20 cellular contexts compared by ENCODE assay signal in genomic region chr2:17962874-17963273, GRCh38.
A peak's percentile ranks its signal among the peaks of the same experiment; 100 is the strongest.
DNase-seq lines count a peak whose midpoint lies in the region; ATAC-seq and TF ChIP-seq lines count a peak whose summit lies in the region.
"Had no signal": no experiment of that assay in that cellular context is flagged by ENCODE, and none has a peak within 500 bp of the region (broad histone marks: within the 10 kb centered on the region; RNA-seq: fewer than 3 reads in every experiment).

No MANE protein-coding gene starts in this region.

- no peaks in the 10 kb centered on the region for H3K27me3 ChIP-seq in GM23338 (ENCODE audit: insufficient read depth)
- no peaks in the 10 kb centered on the region for H3K27me3 ChIP-seq in RWPE2 (ENCODE audit: insufficient read depth, poor library complexity, severe bottlenecking)
- H3K27me3 ChIP-seq in foreskin keratinocyte = peaks cover 4% of the 10 kb centered on the region
- H3K27me3 ChIP-seq in neural progenitor cell = no peaks in the 10 kb centered on the region
- H3K27me3 ChIP-seq: right lobe of liver, tibial artery had no signal

- H3K9me3 ChIP-seq in RWPE2 (ENCODE audit: severe bottlenecking) (no peaks in the 10 kb centered on the region), neural progenitor cell (ENCODE audit: low read depth) (no peaks in the 10 kb centered on the region)
- H3K9me3 ChIP-seq: left ventricle myocardium inferior, right lobe of liver, tibial artery had no signal

- ATAC-seq in GM23338 (peak; percentile 52; the same call in 2 of the 3 replicates), RWPE2 (ENCODE audit: low read depth) (peak; percentile 33; the same call in 1 of the 3 replicates), foreskin keratinocyte (peak; percentile 65)
- ATAC-seq: naive thymus-derived CD8-positive, alpha-beta T cell; right lobe of liver; T-cell had no signal

- H3K4me1 ChIP-seq in GM23338 (ENCODE audit: insufficient read depth) = peaks cover 5% of the 10 kb centered on the region; the same call in 1 of the 2 replicates
- H3K4me1 ChIP-seq in RWPE2 (ENCODE audit: insufficient read depth, poor library complexity, severe bottlenecking) = no peaks in the 10 kb centered on the region
- no peaks in the 10 kb centered on the region for H3K4me1 ChIP-seq in foreskin keratinocyte
- peaks cover 24% of the 10 kb centered on the region for H3K4me1 ChIP-seq in neural progenitor cell
- H3K4me1 ChIP-seq: left ventricle myocardium inferior, right lobe of liver had no signal

- H3K4me3 Mint-ChIP-seq in GM23338 = no peak overlapping the region; the same call in 2 of the 3 replicates
- no peak overlapping the region for H3K4me3 Mint-ChIP-seq in neural progenitor cell
- H3K4me3 Mint-ChIP-seq in activated CD4-positive, alpha-beta memory T cell treated with anti-CD3 and anti-CD28 coated beads, Interleukin-2, amount 10 ng/mL, durations not matched to agents 7 days and 5 days = no peak overlapping the region
- H3K4me3 Mint-ChIP-seq: CD4-positive, alpha-beta T cell; naive thymus-derived CD8-positive, alpha-beta T cell; T-cell had no signal

- H3K4me1 Mint-ChIP-seq in GM23338 (peaks cover 13% of the 10 kb centered on the region), neural progenitor cell (peaks cover 13% of the 10 kb centered on the region)
- H3K4me1 Mint-ChIP-seq in activated CD4-positive, alpha-beta memory T cell treated with anti-CD3 and anti-CD28 coated beads, Interleukin-2, amount 10 ng/mL, durations not matched to agents 7 days and 5 days = no peaks in the 10 kb centered on the region

- H2AFZ ChIP-seq in GM23338 (no peak overlapping the region), neural progenitor cell (replicated peaks) (peak overlapping the region; percentile 81)
- H2AFZ ChIP-seq: PC-9 had no signal

- CTCF ChIA-PET in activated CD4-positive, alpha-beta memory T cell treated with anti-CD3 and anti-CD28 coated beads, Interleukin-2, amount 10 ng/mL, durations not matched to agents 7 days and 5 days (lab: Charles Lee) = no interaction called here

- H4K20me1 ChIP-seq in GM23338 (replicated peaks; ENCODE audit: insufficient read depth) (no peaks in the 10 kb centered on the region), neural progenitor cell (ENCODE audit: low read depth) (no peaks in the 10 kb centered on the region)

- H3K9me2 ChIP-seq in GM23338 (ENCODE audit: insufficient read depth) = no peaks in the 10 kb centered on the region

- H3K27ac ChIP-seq in GM23338 (ENCODE audit: low read depth) (no peak overlapping the region), RWPE2 (ENCODE audit: poor library complexity, severe bottlenecking) (no peak overlapping the region), foreskin keratinocyte (no peak overlapping the region), neural progenitor cell (no peak overlapping the region)
- H3K27ac ChIP-seq: left ventricle myocardium inferior, PC-9, right lobe of liver, tibial artery had no signal

- no peak overlapping the region for H3K27ac Mint-ChIP-seq in GM23338
- peak overlapping the region; percentile 18 for H3K27ac Mint-ChIP-seq in neural progenitor cell
- no peak overlapping the region for H3K27ac Mint-ChIP-seq in activated CD4-positive, alpha-beta memory T cell treated with anti-CD3 and anti-CD28 coated beads, Interleukin-2, amount 10 ng/mL, durations not matched to agents 7 days and 5 days
- H3K27ac Mint-ChIP-seq: CD4-positive, alpha-beta T cell; naive thymus-derived CD8-positive, alpha-beta T cell; T-cell had no signal

- H3K36me3 Mint-ChIP-seq in GM23338 (ENCODE audit: low read depth) (no peaks in the 10 kb centered on the region; the same call in 2 of the 3 replicates), neural progenitor cell (no peaks in the 10 kb centered on the region)
- no peaks in the 10 kb centered on the region for H3K36me3 Mint-ChIP-seq in activated CD4-positive, alpha-beta memory T cell treated with anti-CD3 and anti-CD28 coated beads, Interleukin-2, amount 10 ng/mL, durations not matched to agents 7 days and 5 days (ENCODE audit: low read depth)
- H3K36me3 Mint-ChIP-seq: T-cell had no signal

- DNase-seq in GM23338 (ENCODE audit: low spot score) (peak; percentile 53), RWPE2 (ENCODE audit: low spot score) (no peak), foreskin keratinocyte (peak; percentile 39 to 45), neural progenitor cell (ENCODE audit: low spot score) (peak; percentile 35), C1 segment of cervical spinal cord (lab: John Stamatoyannopoulos, UW) (no peak), DMS114 treated with DMSO at 0.1 percent for 48 hours (lab: John Stamatoyannopoulos, UW; ENCODE audit: unreplicated experiment) (no peak), SIG-M5 (lab: John Stamatoyannopoulos, UW) (no peak)
- no peak for DNase-seq in activated CD4-positive, alpha-beta memory T cell treated with anti-CD3 and anti-CD28 coated beads, Interleukin-2, amount 10 ng/mL, durations not matched to agents 7 days and 5 days
- DNase-seq: activated naive CD4-positive, alpha-beta T cell treated with Interleukin-2 at 50 U/mL for 16 hours; CD4-positive, alpha-beta T cell; central memory CD4-positive, alpha-beta T cell; head of caudate nucleus; left ventricle myocardium inferior; naive thymus-derived CD8-positive, alpha-beta T cell; NCI-H1092; PC-9; right lobe of liver; stimulated activated CD4-positive, alpha-beta T cell treated with anti-CD3 and anti-CD28 coated beads, Interleukin-4, amount 100 ng/mL, for 1 hour; T-cell; tibial artery had no signal

- H3F3A ChIP-seq in GM23338 (replicated peaks; ENCODE audit: low read depth) (no peaks in the 10 kb centered on the region), neural progenitor cell (ENCODE audit: low read depth) (peaks cover 10% of the 10 kb centered on the region)

- H3K27me3 Mint-ChIP-seq in GM23338 (ENCODE audit: insufficient read depth, low read depth, poor library complexity) (peaks cover 13% of the 10 kb centered on the region), neural progenitor cell (ENCODE audit: insufficient read depth, low read depth) (peaks cover 2% of the 10 kb centered on the region)
- H3K27me3 Mint-ChIP-seq in activated CD4-positive, alpha-beta memory T cell treated with anti-CD3 and anti-CD28 coated beads, Interleukin-2, amount 10 ng/mL, durations not matched to agents 7 days and 5 days = no peaks in the 10 kb centered on the region
- H3K27me3 Mint-ChIP-seq: CD4-positive, alpha-beta T cell had no signal

- TF ChIP-seq CTCF in GM23338 (conservative IDR thresholded peaks at IDR 0.05; ENCODE audit: low read depth in 2 of 2) (no peak), RWPE2 (IDR thresholded peaks at IDR 0.05; ENCODE audit: poor library complexity, severe bottlenecking) (no peak), foreskin keratinocyte (conservative IDR thresholded peaks at IDR 0.05) (no peak), neural progenitor cell (IDR thresholded peaks at IDR 0.05) (no peak)

- no peaks in the 10 kb centered on the region; the same call in 2 of the 3 replicates for H3K9me3 Mint-ChIP-seq in GM23338
- H3K9me3 Mint-ChIP-seq in neural progenitor cell = no peaks in the 10 kb centered on the region
- H3K9me3 Mint-ChIP-seq in activated CD4-positive, alpha-beta memory T cell treated with anti-CD3 and anti-CD28 coated beads, Interleukin-2, amount 10 ng/mL, durations not matched to agents 7 days and 5 days = peaks cover 3% of the 10 kb centered on the region

- no peaks in the 10 kb centered on the region for H3K79me2 ChIP-seq in GM23338 (replicated peaks; ENCODE audit: insufficient read depth)
- no peaks in the 10 kb centered on the region for H3K79me2 ChIP-seq in neural progenitor cell (ENCODE audit: low read depth)

- H3K4me3 ChIP-seq in GM23338 (no peak overlapping the region), RWPE2 (ENCODE audit: severe bottlenecking) (no peak overlapping the region), neural progenitor cell (no peak overlapping the region)
- H3K4me3 ChIP-seq: left ventricle myocardium inferior, PC-9, right lobe of liver, tibial artery had no signal

- H3K36me3 ChIP-seq in GM23338 (ENCODE audit: insufficient read depth) (no peaks in the 10 kb centered on the region), RWPE2 (ENCODE audit: low read depth) (no peaks in the 10 kb centered on the region), neural progenitor cell (no peaks in the 10 kb centered on the region)
- H3K36me3 ChIP-seq: left ventricle myocardium inferior, right lobe of liver, tibial artery had no signal

- H3K4me2 ChIP-seq in GM23338 (no peak overlapping the region), neural progenitor cell (no peak overlapping the region)
- H3K4me2 ChIP-seq: PC-9 had no signal

- no peak overlapping the region for H3K9ac ChIP-seq in neural progenitor cell

- POLR2A ChIA-PET in activated CD4-positive, alpha-beta memory T cell treated with anti-CD3 and anti-CD28 coated beads, Interleukin-2, amount 10 ng/mL, durations not matched to agents 7 days and 5 days (lab: Charles Lee) = no interaction called here

TF ChIP-seq in GM23338, 12 proteins besides CTCF, POLR2A, EP300 and RAD21 (continues in another document):
- TF ChIP-seq JUNB (IDR thresholded peaks at IDR 0.05; ENCODE audit: unreplicated experiment) (no peak), EZH2phosphoT487 (IDR thresholded peaks at IDR 0.05; ENCODE audit: unreplicated experiment) (no peak), ZNF114 (CRISPR knock-in tag; IDR thresholded peaks at IDR 0.05) (no peak), STAT1 (IDR thresholded peaks at IDR 0.05; ENCODE audit: unreplicated experiment) (no peak), REST (IDR thresholded peaks at IDR 0.05; ENCODE audit: unreplicated experiment) (no peak), EZH2 (IDR thresholded peaks at IDR 0.05; ENCODE audit: low read depth, unreplicated experiment) (no peak)

Comparison
In these comparisons a context has a peak if more than half of its experiments do, and no peak if none do; other contexts are left out.
1. DNase-seq: peak in GM23338 (single experiment), foreskin keratinocyte (2 of 2) and neural progenitor cell (single experiment); none in RWPE2 (single experiment), C1 segment of cervical spinal cord (0 of 14), DMS114 treated with DMSO at 0.1 percent for 48 hours (single experiment), activated CD4-positive, alpha-beta memory T cell treated with anti-CD3 and anti-CD28 coated beads, Interleukin-2, amount 10 ng/mL, durations not matched to agents 7 days and 5 days (single experiment) and SIG-M5 (single experiment).
2. Peak in every context shown above with its lines, with median percentiles within 50 percentile points of each other: ATAC-seq.